1 cellular context compared by ENCODE assay signal in the genomic region with DNA sequence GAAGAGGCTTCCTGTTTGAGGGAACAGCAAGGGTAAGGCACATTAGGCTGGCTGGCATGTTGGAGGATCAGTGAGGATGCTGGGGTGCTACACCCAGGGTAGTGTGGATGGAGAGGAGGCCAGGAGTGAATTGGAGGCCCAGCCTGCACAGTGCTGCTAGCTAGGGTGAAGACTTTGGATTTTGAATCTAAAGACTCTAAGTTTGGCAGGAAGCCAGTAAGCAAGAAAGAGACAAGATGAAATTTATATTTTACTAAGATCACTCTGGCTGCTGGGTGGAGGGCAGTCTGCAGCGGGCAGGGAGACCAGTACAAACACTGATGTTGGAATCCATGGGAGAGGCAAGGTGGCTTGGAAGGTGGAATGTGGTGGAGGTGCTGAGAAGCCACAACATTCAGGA.
TF ChIP-seq lines count a peak whose summit lies in the region.

No MANE protein-coding gene starts in this region.

TF ChIP-seq in H1, 55 proteins besides CTCF, POLR2A, EP300 and RAD21:
- TF ChIP-seq TBP (IDR thresholded peaks at IDR 0.05; ENCODE audit: low read depth, low read length) = no peak
- no peak for TF ChIP-seq SP1 (IDR thresholded peaks at IDR 0.05; ENCODE audit: low read depth, low read length)
- no peak for TF ChIP-seq TCF12 (IDR thresholded peaks at IDR 0.05; ENCODE audit: low read depth, low read length)
- TF ChIP-seq CHD2 (IDR thresholded peaks at IDR 0.05; ENCODE audit: low read length) = no peak
- TF ChIP-seq RNF2 (IDR thresholded peaks at IDR 0.05; ENCODE audit: borderline replicate concordance, low read depth, low read length, missing control alignments, poor library complexity, severe bottlenecking) = no peak
- TF ChIP-seq SIN3A (conservative IDR thresholded peaks at IDR 0.05 in 1 of 2, IDR thresholded peaks at IDR 0.05 in 1 of 2; ENCODE audit: low read depth in 1 of 2, low read length in 2 of 2) = no peak
- TF ChIP-seq, protein P1, sequence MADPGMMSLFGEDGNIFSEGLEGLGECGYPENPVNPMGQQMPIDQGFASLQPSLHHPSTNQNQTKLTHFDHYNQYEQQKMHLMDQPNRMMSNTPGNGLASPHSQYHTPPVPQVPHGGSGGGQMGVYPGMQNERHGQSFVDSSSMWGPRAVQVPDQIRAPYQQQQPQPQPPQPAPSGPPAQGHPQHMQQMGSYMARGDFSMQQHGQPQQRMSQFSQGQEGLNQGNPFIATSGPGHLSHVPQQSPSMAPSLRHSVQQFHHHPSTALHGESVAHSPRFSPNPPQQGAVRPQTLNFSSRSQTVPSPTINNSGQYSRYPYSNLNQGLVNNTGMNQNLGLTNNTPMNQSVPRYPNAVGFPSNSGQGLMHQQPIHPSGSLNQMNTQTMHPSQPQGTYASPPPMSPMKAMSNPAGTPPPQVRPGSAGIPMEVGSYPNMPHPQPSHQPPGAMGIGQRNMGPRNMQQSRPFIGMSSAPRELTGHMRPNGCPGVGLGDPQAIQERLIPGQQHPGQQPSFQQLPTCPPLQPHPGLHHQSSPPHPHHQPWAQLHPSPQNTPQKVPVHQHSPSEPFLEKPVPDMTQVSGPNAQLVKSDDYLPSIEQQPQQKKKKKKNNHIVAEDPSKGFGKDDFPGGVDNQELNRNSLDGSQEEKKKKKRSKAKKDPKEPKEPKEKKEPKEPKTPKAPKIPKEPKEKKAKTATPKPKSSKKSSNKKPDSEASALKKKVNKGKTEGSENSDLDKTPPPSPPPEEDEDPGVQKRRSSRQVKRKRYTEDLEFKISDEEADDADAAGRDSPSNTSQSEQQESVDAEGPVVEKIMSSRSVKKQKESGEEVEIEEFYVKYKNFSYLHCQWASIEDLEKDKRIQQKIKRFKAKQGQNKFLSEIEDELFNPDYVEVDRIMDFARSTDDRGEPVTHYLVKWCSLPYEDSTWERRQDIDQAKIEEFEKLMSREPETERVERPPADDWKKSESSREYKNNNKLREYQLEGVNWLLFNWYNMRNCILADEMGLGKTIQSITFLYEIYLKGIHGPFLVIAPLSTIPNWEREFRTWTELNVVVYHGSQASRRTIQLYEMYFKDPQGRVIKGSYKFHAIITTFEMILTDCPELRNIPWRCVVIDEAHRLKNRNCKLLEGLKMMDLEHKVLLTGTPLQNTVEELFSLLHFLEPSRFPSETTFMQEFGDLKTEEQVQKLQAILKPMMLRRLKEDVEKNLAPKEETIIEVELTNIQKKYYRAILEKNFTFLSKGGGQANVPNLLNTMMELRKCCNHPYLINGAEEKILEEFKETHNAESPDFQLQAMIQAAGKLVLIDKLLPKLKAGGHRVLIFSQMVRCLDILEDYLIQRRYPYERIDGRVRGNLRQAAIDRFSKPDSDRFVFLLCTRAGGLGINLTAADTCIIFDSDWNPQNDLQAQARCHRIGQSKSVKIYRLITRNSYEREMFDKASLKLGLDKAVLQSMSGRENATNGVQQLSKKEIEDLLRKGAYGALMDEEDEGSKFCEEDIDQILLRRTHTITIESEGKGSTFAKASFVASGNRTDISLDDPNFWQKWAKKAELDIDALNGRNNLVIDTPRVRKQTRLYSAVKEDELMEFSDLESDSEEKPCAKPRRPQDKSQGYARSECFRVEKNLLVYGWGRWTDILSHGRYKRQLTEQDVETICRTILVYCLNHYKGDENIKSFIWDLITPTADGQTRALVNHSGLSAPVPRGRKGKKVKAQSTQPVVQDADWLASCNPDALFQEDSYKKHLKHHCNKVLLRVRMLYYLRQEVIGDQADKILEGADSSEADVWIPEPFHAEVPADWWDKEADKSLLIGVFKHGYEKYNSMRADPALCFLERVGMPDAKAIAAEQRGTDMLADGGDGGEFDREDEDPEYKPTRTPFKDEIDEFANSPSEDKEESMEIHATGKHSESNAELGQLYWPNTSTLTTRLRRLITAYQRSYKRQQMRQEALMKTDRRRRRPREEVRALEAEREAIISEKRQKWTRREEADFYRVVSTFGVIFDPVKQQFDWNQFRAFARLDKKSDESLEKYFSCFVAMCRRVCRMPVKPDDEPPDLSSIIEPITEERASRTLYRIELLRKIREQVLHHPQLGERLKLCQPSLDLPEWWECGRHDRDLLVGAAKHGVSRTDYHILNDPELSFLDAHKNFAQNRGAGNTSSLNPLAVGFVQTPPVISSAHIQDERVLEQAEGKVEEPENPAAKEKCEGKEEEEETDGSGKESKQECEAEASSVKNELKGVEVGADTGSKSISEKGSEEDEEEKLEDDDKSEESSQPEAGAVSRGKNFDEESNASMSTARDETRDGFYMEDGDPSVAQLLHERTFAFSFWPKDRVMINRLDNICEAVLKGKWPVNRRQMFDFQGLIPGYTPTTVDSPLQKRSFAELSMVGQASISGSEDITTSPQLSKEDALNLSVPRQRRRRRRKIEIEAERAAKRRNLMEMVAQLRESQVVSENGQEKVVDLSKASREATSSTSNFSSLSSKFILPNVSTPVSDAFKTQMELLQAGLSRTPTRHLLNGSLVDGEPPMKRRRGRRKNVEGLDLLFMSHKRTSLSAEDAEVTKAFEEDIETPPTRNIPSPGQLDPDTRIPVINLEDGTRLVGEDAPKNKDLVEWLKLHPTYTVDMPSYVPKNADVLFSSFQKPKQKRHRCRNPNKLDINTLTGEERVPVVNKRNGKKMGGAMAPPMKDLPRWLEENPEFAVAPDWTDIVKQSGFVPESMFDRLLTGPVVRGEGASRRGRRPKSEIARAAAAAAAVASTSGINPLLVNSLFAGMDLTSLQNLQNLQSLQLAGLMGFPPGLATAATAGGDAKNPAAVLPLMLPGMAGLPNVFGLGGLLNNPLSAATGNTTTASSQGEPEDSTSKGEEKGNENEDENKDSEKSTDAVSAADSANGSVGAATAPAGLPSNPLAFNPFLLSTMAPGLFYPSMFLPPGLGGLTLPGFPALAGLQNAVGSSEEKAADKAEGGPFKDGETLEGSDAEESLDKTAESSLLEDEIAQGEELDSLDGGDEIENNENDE (IDR thresholded peaks at IDR 0.05; ENCODE audit: insufficient replicate concordance, low read length) = no peak
- no peak for TF ChIP-seq HDAC2 (IDR thresholded peaks at IDR 0.05; ENCODE audit: borderline replicate concordance in 1 of 2, low read depth in 2 of 2, low read length in 2 of 2)
- no peak for TF ChIP-seq SUZ12 (IDR thresholded peaks at IDR 0.05; ENCODE audit: low read length)
- no peak for TF ChIP-seq CBX5 (IDR thresholded peaks at IDR 0.05; ENCODE audit: low read depth, low read length)
- TF ChIP-seq RBBP5 (IDR thresholded peaks at IDR 0.05; ENCODE audit: borderline replicate concordance, low read depth, low read length) = no peak
- TF ChIP-seq MAX (IDR thresholded peaks at IDR 0.05) = no peak
- TF ChIP-seq RXRA (IDR thresholded peaks at IDR 0.05; ENCODE audit: insufficient read depth, low read depth, low read length) = no peak
- no peak for TF ChIP-seq TAF1 (IDR thresholded peaks at IDR 0.05; ENCODE audit: low read depth, low read length)
- TF ChIP-seq CBX8 (IDR thresholded peaks at IDR 0.05; ENCODE audit: borderline replicate concordance, low read depth, low read length) = no peak
- TF ChIP-seq CTBP2 (IDR thresholded peaks at IDR 0.05; ENCODE audit: borderline replicate concordance, insufficient read depth, insufficient read length, low read length) = no peak
- TF ChIP-seq NRF1 (IDR thresholded peaks at IDR 0.05; ENCODE audit: low read depth, low read length) = no peak
- TF ChIP-seq GTF2F1 (IDR thresholded peaks at IDR 0.05; ENCODE audit: borderline replicate concordance, low read depth, low read length) = no peak
- no peak for TF ChIP-seq BACH1 (IDR thresholded peaks at IDR 0.05; ENCODE audit: low read length)
